In genomic region chr16:46961373-46962353, GRCh38 we compare ENCODE assay signal across 1 cellular context.
TF ChIP-seq lines count a peak whose summit lies in the region.

No MANE protein-coding gene starts in this region.

TF ChIP-seq in GM23338, 12 proteins besides CTCF, POLR2A, EP300 and RAD21 (continued from another document):
- TF ChIP-seq ETS1 (IDR thresholded peaks at IDR 0.05) = no peak
- TF ChIP-seq ZNF331 (CRISPR knock-in tag; IDR thresholded peaks at IDR 0.05; ENCODE audit: low read depth) = no peak
- no peak for TF ChIP-seq EZH2phosphoT487 (IDR thresholded peaks at IDR 0.05; ENCODE audit: unreplicated experiment)
- TF ChIP-seq ZNF114 (CRISPR knock-in tag; IDR thresholded peaks at IDR 0.05) = no peak
- TF ChIP-seq, protein P1, sequence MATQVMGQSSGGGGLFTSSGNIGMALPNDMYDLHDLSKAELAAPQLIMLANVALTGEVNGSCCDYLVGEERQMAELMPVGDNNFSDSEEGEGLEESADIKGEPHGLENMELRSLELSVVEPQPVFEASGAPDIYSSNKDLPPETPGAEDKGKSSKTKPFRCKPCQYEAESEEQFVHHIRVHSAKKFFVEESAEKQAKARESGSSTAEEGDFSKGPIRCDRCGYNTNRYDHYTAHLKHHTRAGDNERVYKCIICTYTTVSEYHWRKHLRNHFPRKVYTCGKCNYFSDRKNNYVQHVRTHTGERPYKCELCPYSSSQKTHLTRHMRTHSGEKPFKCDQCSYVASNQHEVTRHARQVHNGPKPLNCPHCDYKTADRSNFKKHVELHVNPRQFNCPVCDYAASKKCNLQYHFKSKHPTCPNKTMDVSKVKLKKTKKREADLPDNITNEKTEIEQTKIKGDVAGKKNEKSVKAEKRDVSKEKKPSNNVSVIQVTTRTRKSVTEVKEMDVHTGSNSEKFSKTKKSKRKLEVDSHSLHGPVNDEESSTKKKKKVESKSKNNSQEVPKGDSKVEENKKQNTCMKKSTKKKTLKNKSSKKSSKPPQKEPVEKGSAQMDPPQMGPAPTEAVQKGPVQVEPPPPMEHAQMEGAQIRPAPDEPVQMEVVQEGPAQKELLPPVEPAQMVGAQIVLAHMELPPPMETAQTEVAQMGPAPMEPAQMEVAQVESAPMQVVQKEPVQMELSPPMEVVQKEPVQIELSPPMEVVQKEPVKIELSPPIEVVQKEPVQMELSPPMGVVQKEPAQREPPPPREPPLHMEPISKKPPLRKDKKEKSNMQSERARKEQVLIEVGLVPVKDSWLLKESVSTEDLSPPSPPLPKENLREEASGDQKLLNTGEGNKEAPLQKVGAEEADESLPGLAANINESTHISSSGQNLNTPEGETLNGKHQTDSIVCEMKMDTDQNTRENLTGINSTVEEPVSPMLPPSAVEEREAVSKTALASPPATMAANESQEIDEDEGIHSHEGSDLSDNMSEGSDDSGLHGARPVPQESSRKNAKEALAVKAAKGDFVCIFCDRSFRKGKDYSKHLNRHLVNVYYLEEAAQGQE (IDR thresholded peaks at IDR 0.05; ENCODE audit: unreplicated experiment) = no peak
